ENCODE assay signal across 12 cellular contexts in genomic region chr6:9140181-9140580, GRCh38.
A peak's percentile ranks its signal among the peaks of the same experiment; 100 is the strongest.
DNase-seq lines count a peak whose midpoint lies in the region; ATAC-seq and TF ChIP-seq lines count a peak whose summit lies in the region.
"Had no signal": no experiment of that assay in that cellular context is flagged by ENCODE, and none has a peak within 500 bp of the region (broad histone marks: within the 10 kb centered on the region; RNA-seq: fewer than 3 reads in every experiment).

No MANE protein-coding gene starts in this region.

- no peak overlapping the region for H3K27ac Mint-ChIP-seq in natural killer cell
- H3K27ac Mint-ChIP-seq: memory B cell had no signal

- H3K4me3 Mint-ChIP-seq in natural killer cell, result no peak overlapping the region
- H3K4me3 Mint-ChIP-seq: memory B cell had no signal

- intact Hi-C loops in lower lobe of right lung (cut with DNase I), result no loop called here
- intact Hi-C loops in natural killer cell (cut with micrococcal nuclease), result no loop called here

- ATAC-seq in lower lobe of right lung, result peak; percentile 54 to 61
- ATAC-seq in natural killer cell, result no peak

- no peaks in the 10 kb centered on the region for H3K9me3 ChIP-seq in lower lobe of right lung
- H3K9me3 ChIP-seq: testis had no signal

- peaks cover 5% of the 10 kb centered on the region for H3K4me1 ChIP-seq in lower lobe of right lung
- H3K4me1 ChIP-seq: testis had no signal

- H3K27me3 Mint-ChIP-seq in natural killer cell (ENCODE audit: low read depth in 2 of 2), result no peaks in the 10 kb centered on the region
- H3K27me3 Mint-ChIP-seq: memory B cell had no signal

- TF ChIP-seq CTCF in WI38 (IDR thresholded peaks at IDR 0.05; ENCODE audit: low read depth, low read length) (no peak), lower lobe of right lung (IDR thresholded peaks at IDR 0.05) (no peak), natural killer cell (IDR thresholded peaks at IDR 0.05) (no peak)

- no peaks in the 10 kb centered on the region for H3K27me3 ChIP-seq in lower lobe of right lung (ENCODE audit: low read depth)
- H3K27me3 ChIP-seq: testis had no signal

- H3K4me3 ChIP-seq in WI38 (ENCODE audit: low read depth, low read length) (peak overlapping the region; percentile 31), lower lobe of right lung (no peak overlapping the region)
- H3K4me3 ChIP-seq: testis had no signal

- H3K9me3 Mint-ChIP-seq in natural killer cell, result peaks cover 14% of the 10 kb centered on the region in 2 donors

- H3K27ac ChIP-seq in lower lobe of right lung, result no peak overlapping the region
- H3K27ac ChIP-seq: testis had no signal

- no peaks in the 10 kb centered on the region for H3K36me3 Mint-ChIP-seq in natural killer cell
- H3K36me3 Mint-ChIP-seq: memory B cell had no signal

- no peaks in the 10 kb centered on the region for H3K36me3 ChIP-seq in lower lobe of right lung

- H3K4me1 Mint-ChIP-seq in natural killer cell, result no peaks in the 10 kb centered on the region
- H3K4me1 Mint-ChIP-seq: memory B cell had no signal

- DNase-seq in DMS114 treated with DMSO at 0.1 percent for 48 hours (lab: John Stamatoyannopoulos, UW; ENCODE audit: unreplicated experiment), result peak; percentile 51
- peak; percentile 99 for DNase-seq in NCI-H2029 treated with DMSO at 0.1 percent for 48 hours (lab: John Stamatoyannopoulos, UW)
- peak; percentile 44 for DNase-seq in lower lobe of right lung
- no peak for DNase-seq in occipital lobe (lab: John Stamatoyannopoulos, UW)
- DNase-seq in natural killer cell, result no peak
- DNase-seq in midbrain (lab: John Stamatoyannopoulos, UW), result no peak
- DNase-seq in NCI-H526 (lab: John Stamatoyannopoulos, UW), result no peak
- DNase-seq: activated effector memory CD4-positive, alpha-beta T cell treated with anti-CD3 and anti-CD28 coated beads, Interleukin-2, amount 50 U/mL, for 16 hours; KG1; testis had no signal

Comparison
In these comparisons a context has a peak if more than half of its experiments do, and no peak if none do; other contexts are left out.
1. DNase-seq: peak in DMS114 treated with DMSO at 0.1 percent for 48 hours (single experiment), NCI-H2029 treated with DMSO at 0.1 percent for 48 hours (single experiment) and lower lobe of right lung (single experiment); none in occipital lobe (single experiment), natural killer cell (single experiment), midbrain (single experiment) and NCI-H526 (0 of 2).
2. ATAC-seq: peak in lower lobe of right lung (2 of 2); none in natural killer cell (0 of 3).